ENCODE assay signal across 8 cellular contexts in genomic region chr13:45310341-45311138, GRCh38. TPM values are rescaled to one million over a fixed set of nuclear protein-coding genes. Genes with fewer than 3 reads are reported as not detected.
DNase-seq lines count a peak whose midpoint lies in the region; ATAC-seq and TF ChIP-seq lines count a peak whose summit lies in the region.

No MANE protein-coding gene starts in this region.

- no peak overlapping the region for H3K18ac ChIP-seq in neuronal stem cell (ENCODE audit: low read length)

- H3K27ac ChIP-seq in neuronal stem cell (replicated peaks; ENCODE audit: low read length), result no peak overlapping the region

- no peaks in the 10 kb centered on the region for H3K9me3 Mint-ChIP-seq in chondrocyte (ENCODE audit: low read depth)

- DNase-seq in Jurkat, Clone E6-1 (ENCODE audit: low read depth, low spot score), result no peak
- DNase-seq in chondrocyte (ENCODE audit: low spot score), result no peak
- no peak for DNase-seq in neuronal stem cell (ENCODE audit: low spot score)
- DNase-seq in SIG-M5 treated with dmso at 0.1 percent for 504 hours (lab: John Stamatoyannopoulos, UW; ENCODE audit: unreplicated experiment), result no peak

- no peaks in the 10 kb centered on the region for H3K79me1 ChIP-seq in neuronal stem cell (ENCODE audit: low read depth, low read length)

- H2BK15ac ChIP-seq in neuronal stem cell (ENCODE audit: low read length), result no peak overlapping the region

- peaks cover 19% of the 10 kb centered on the region for H3K4me1 Mint-ChIP-seq in chondrocyte (ENCODE audit: low read depth)

- H3K4ac ChIP-seq in neuronal stem cell (ENCODE audit: low read length), result no peak overlapping the region

- no peak overlapping the region for H4K8ac ChIP-seq in neuronal stem cell (ENCODE audit: low read depth, low read length)

- ATAC-seq in HG02759 (IDR thresholded peaks at IDR 0.05; ENCODE audit: unreplicated experiment) (no peak), GM19328 (IDR thresholded peaks at IDR 0.05; ENCODE audit: unreplicated experiment) (no peak), GM21737 (IDR thresholded peaks at IDR 0.05; ENCODE audit: unreplicated experiment) (no peak)

- no peak overlapping the region for H3K23ac ChIP-seq in neuronal stem cell (ENCODE audit: low read depth, low read length, poor library complexity)

- H2AFZ ChIP-seq in neuronal stem cell (ENCODE audit: low read length), result peak overlapping the region; percentile 96

- H3K9ac ChIP-seq in neuronal stem cell (ENCODE audit: low read depth, low read length, poor library complexity), result no peak overlapping the region

- no peak overlapping the region for H2BK5ac ChIP-seq in neuronal stem cell (ENCODE audit: low read length)

- no peak for TF ChIP-seq CTCF in chondrocyte (IDR thresholded peaks at IDR 0.05)

- H3K4me3 Mint-ChIP-seq in chondrocyte (ENCODE audit: unreplicated experiment), result peak overlapping the region; percentile 75

- H3K27me3 Mint-ChIP-seq in chondrocyte (ENCODE audit: low read depth), result no peaks in the 10 kb centered on the region

- H3K27me3 ChIP-seq in neuronal stem cell (ENCODE audit: control insufficient read depth in 3 of 3, insufficient read depth in 3 of 3, low read depth in 1 of 3, low read length in 3 of 3), result no peaks in the 10 kb centered on the region

- no peak overlapping the region for H2BK12ac ChIP-seq in neuronal stem cell (ENCODE audit: low read length)

- no peak overlapping the region for H2BK120ac ChIP-seq in neuronal stem cell (ENCODE audit: low read depth, low read length)

- H2AK5ac ChIP-seq in neuronal stem cell (ENCODE audit: low read depth, low read length), result no peak overlapping the region

- H3K4me1 ChIP-seq in neuronal stem cell (ENCODE audit: control insufficient read depth in 2 of 2, insufficient read depth in 1 of 2, low read depth in 1 of 2, low read length in 2 of 2), result peaks cover 2 to 6% of the 10 kb centered on the region in 2 donors

- no peak overlapping the region for H3K14ac ChIP-seq in neuronal stem cell (ENCODE audit: low read length)

- no peaks in the 10 kb centered on the region for H3K36me3 ChIP-seq in neuronal stem cell (replicated peaks in 1 of 2; ENCODE audit: control insufficient read depth in 2 of 2, insufficient read depth in 2 of 2, low read length in 2 of 2)

- H3K27ac Mint-ChIP-seq in chondrocyte (ENCODE audit: unreplicated experiment), result no peak overlapping the region

- no peak overlapping the region for H4K91ac ChIP-seq in neuronal stem cell (ENCODE audit: low read depth, low read length, poor library complexity)

- H3K4me3 ChIP-seq in GM08714 (ENCODE audit: low read length) (peak overlapping the region; percentile 56; the same call in 1 of the 2 replicates), neuronal stem cell (ENCODE audit: low read length in 2 of 2) (peak overlapping the region in 1 of 2 donors; percentile 48)
- peak overlapping the region; percentile 27 for H3K4me3 ChIP-seq in Jurkat, Clone E6-1 (ENCODE audit: low read length)

- H3K4me2 ChIP-seq in neuronal stem cell (ENCODE audit: insufficient read depth, low read length, poor library complexity, severe bottlenecking), result peak overlapping the region; percentile 64

- no CpG with 5 or more reads among the region's 15 CpGs for WGBS in neuronal stem cell (ENCODE audit: extremely low coverage in 2 of 2, insufficient read length in 2 of 2, insufficient replicate concordance in 1 of 2), 2 donors

- H3K36me3 Mint-ChIP-seq in chondrocyte (ENCODE audit: low read depth), result no peaks in the 10 kb centered on the region

- H3K9me3 ChIP-seq in neuronal stem cell (replicated peaks in 1 of 2; ENCODE audit: control insufficient read depth in 2 of 2, insufficient read depth in 1 of 2, low read depth in 1 of 2, low read length in 2 of 2), result no peaks in the 10 kb centered on the region

RNA-seq across cellular contexts. Expression of gene TPT1, which starts 30.4 kb away (rescaled TPM):
- polyA plus RNA-seq in Jurkat, Clone E6-1 (2012; ENCODE audit: insufficient read depth, insufficient read length), result 3,151 TPM
- 2,987 to 3,118 TPM (median 2,990 TPM) in 3 replicates for total RNA-seq in chondrocyte
- 2,914 TPM for polyA plus RNA-seq in neuronal stem cell (2013, experiment 1 of 2)
- polyA plus RNA-seq in neuronal stem cell (2013, experiment 2 of 2), result 3,114 TPM
